In the genomic region with DNA sequence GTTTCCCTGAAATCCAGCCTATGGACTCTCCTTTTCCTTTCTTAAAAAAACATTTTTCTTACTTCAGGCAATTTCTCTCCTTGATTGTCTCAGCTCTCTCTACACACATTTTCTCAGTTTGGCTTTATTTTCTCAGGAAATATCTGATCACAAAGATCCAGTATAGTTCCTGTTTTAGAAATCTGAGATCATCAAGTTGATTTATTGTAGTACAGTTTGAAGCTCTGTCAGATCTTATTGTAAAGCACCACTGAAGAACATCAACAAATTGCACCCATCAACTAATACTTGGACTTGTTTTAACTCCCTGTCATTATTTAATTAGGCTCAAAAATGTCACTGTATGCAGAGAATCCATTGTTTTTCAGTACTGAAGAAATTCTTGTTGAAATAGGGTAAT, we compare ENCODE assay signal across 36 cellular contexts.
DNase-seq lines count a peak whose midpoint lies in the region; ATAC-seq, FAIRE-seq and TF ChIP-seq lines count a peak whose summit lies in the region.
"Had no signal": no experiment of that assay in that cellular context is flagged by ENCODE, and none has a peak within 500 bp of the region (broad histone marks: within the 10 kb centered on the region; RNA-seq: fewer than 3 reads in every experiment).

No MANE protein-coding gene starts in this region.

- H4K20me1 ChIP-seq in Karpas-422 (ENCODE audit: insufficient read depth, low read depth, low read length) (no peaks in the 10 kb centered on the region), endothelial cell of umbilical vein (replicated peaks; ENCODE audit: control insufficient read depth, extremely low read depth, insufficient read depth, low read length) (no peaks in the 10 kb centered on the region)

- BruUV-seq in endothelial cell of umbilical vein (replicated peaks; lab: Mats Ljungman, UMichigan): no TSS peak

- peaks cover 8% of the 10 kb centered on the region for H3K9me3 Mint-ChIP-seq in osteocyte (ENCODE audit: unreplicated experiment)
- H3K9me3 Mint-ChIP-seq: activated CD4-positive, alpha-beta T cell treated with anti-CD3 and anti-CD28 coated beads, Interleukin-2, amount 10 ng/mL, durations not matched to agents 7 days and 5 days; CD4-positive, alpha-beta T cell had no signal

- H3K27ac ChIP-seq in Karpas-422 (ENCODE audit: low read length) (peak overlapping the region; percentile 26; the same call in 1 of the 2 replicates), endothelial cell of umbilical vein (ENCODE audit: insufficient read depth, low read depth, low read length) (peak overlapping the region; percentile 62), vagina (no peak overlapping the region)
- H3K27ac ChIP-seq: A549, epithelial cell of prostate, HL-60, KMS-11, psoas muscle, SJCRH30, upper lobe of right lung had no signal

- TF ChIP-seq POLR2A in endothelial cell of umbilical vein (IDR thresholded peaks at IDR 0.05; ENCODE audit: low read depth, low read length) (no peak), vagina (IDR thresholded peaks at IDR 0.05) (no peak)

- H3K9me2 ChIP-seq in Karpas-422 (replicated peaks; ENCODE audit: insufficient read depth, low read length): no peaks in the 10 kb centered on the region

- intact Hi-C loops in endothelial cell of umbilical vein (cut with micrococcal nuclease) (loop anchor here (1.0 kb wide), 2 partner anchors 9 to 30 kb away; no protein-coding TSS in a partner anchor), left cardiac atrium (cut with DNase I) (loop anchor here (10.0 kb wide), 2 partner anchors 172 to 252 kb away; no protein-coding TSS in a partner anchor), vagina (cut with DNase I) (no loop called here)

- peaks cover 2% of the 10 kb centered on the region for H3K36me3 Mint-ChIP-seq in osteocyte (ENCODE audit: unreplicated experiment)
- H3K36me3 Mint-ChIP-seq: activated naive CD4-positive, alpha-beta T cell treated with anti-CD3 and anti-CD28 coated beads, Interleukin-2, amount 50 U/mL, for 72 hours; naive thymus-derived CD8-positive, alpha-beta T cell; stimulated activated effector memory CD8-positive, alpha-beta T cell treated with anti-CD3 and anti-CD28 coated beads, Interleukin-12 subunit alpha, Interleukin-12 subunit beta, amount 100 ng/mL, for 72 hours; T-cell had no signal

- H3K27ac Mint-ChIP-seq in osteocyte (ENCODE audit: unreplicated experiment): peak overlapping the region; percentile 89
- H3K27ac Mint-ChIP-seq: activated CD4-positive, alpha-beta T cell treated with anti-CD3 and anti-CD28 coated beads, Interleukin-2, amount 10 ng/mL, durations not matched to agents 7 days and 5 days; activated naive CD4-positive, alpha-beta T cell treated with anti-CD3 and anti-CD28 coated beads, Interleukin-2, amount 50 U/mL, for 72 hours; CD4-positive, alpha-beta T cell; naive thymus-derived CD8-positive, alpha-beta T cell; stimulated activated effector memory CD8-positive, alpha-beta T cell treated with anti-CD3 and anti-CD28 coated beads, Interleukin-12 subunit alpha, Interleukin-12 subunit beta, amount 100 ng/mL, for 72 hours had no signal

- peaks cover 85% of the 10 kb centered on the region for H3K4me1 Mint-ChIP-seq in osteocyte (ENCODE audit: unreplicated experiment)
- H3K4me1 Mint-ChIP-seq: activated CD4-positive, alpha-beta T cell treated with anti-CD3 and anti-CD28 coated beads, Interleukin-2, amount 10 ng/mL, durations not matched to agents 7 days and 5 days; stimulated activated effector memory CD8-positive, alpha-beta T cell treated with anti-CD3 and anti-CD28 coated beads, Interleukin-12 subunit alpha, Interleukin-12 subunit beta, amount 100 ng/mL, for 72 hours; T-cell had no signal

- H3K9me1 ChIP-seq in endothelial cell of umbilical vein (replicated peaks; ENCODE audit: control insufficient read depth, extremely low read depth, insufficient read depth, low read length): no peaks in the 10 kb centered on the region

- DNase-seq in EH (ENCODE audit: low read depth): peak; percentile 36
- DNase-seq in Karpas-422: no peak
- peak; percentile 88 for DNase-seq in endothelial cell of umbilical vein (ENCODE audit: low read depth, low spot score)
- DNase-seq in osteocyte (ENCODE audit: extremely low spot score, unreplicated experiment): no peak
- DNase-seq in MG63: no peak
- DNase-seq in left cardiac atrium: no peak
- DNase-seq in vagina (ENCODE audit: extremely low spot score in 2 of 2): no peak
- DNase-seq in activated CD4-positive, CD25-positive, alpha-beta regulatory T cell (lab: John Stamatoyannopoulos, UW): no peak
- DNase-seq: activated CD4-positive, alpha-beta T cell treated with anti-CD3 and anti-CD28 coated beads, Interleukin-2, amount 10 ng/mL, durations not matched to agents 7 days and 5 days; activated effector memory CD4-positive, alpha-beta T cell treated with Interleukin-2 at 50 U/mL for 16 hours; CD4-positive, alpha-beta T cell; colonic mucosa; DMS79 treated with DMSO at 0.1 percent for 48 hours; effector CD8-positive, alpha-beta T cell; GF-D8; heart left ventricle; naive thymus-derived CD8-positive, alpha-beta T cell; NCI-H2107; NCI-H446; NCI-H774; nucleus accumbens; psoas muscle; RPMI8226; SJCRH30; T-cell; upper lobe of right lung had no signal

- no peak for FAIRE-seq in endothelial cell of umbilical vein (lab: Jason Lieb, UNC)
- FAIRE-seq: A549, bronchial epithelial cell, H1, keratinocyte had no signal

- ATAC-seq in left cardiac atrium: no peak
- ATAC-seq: A549; activated naive CD4-positive, alpha-beta T cell treated with anti-CD3 and anti-CD28 coated beads, Interleukin-2, amount 50 U/mL, for 72 hours; heart left ventricle; naive thymus-derived CD8-positive, alpha-beta T cell; psoas muscle; sciatic nerve; stimulated activated effector memory CD8-positive, alpha-beta T cell treated with anti-CD3 and anti-CD28 coated beads, Interleukin-12 subunit alpha, Interleukin-12 subunit beta, amount 100 ng/mL, for 72 hours; T-cell; upper lobe of right lung had no signal

- H3K79me2 ChIP-seq in Karpas-422 (ENCODE audit: low read length) (peaks cover 35% of the 10 kb centered on the region), endothelial cell of umbilical vein (ENCODE audit: control insufficient read depth, insufficient read depth, low read length) (peaks cover 97% of the 10 kb centered on the region)

- dilution Hi-C loops in endothelial cell of umbilical vein (cut with MboI; ENCODE audit: extremely low pct_ligation_motif_present, low sequenced_read_pairs): no loop called here

- no peak overlapping the region for H3K4me2 ChIP-seq in Karpas-422 (ENCODE audit: low read depth, low read length, poor library complexity, severe bottlenecking)
- peak overlapping the region; percentile 91 for H3K4me2 ChIP-seq in endothelial cell of umbilical vein (ENCODE audit: insufficient read depth, low read length)
- H3K4me2 ChIP-seq: A549, KMS-11 had no signal

- H3K27me3 ChIP-seq in Karpas-422 (ENCODE audit: low read length) (no peaks in the 10 kb centered on the region), endothelial cell of umbilical vein (ENCODE audit: control insufficient read depth in 2 of 2, insufficient read depth in 2 of 2, low read length in 2 of 2) (no peaks in the 10 kb centered on the region), MG63 (no peaks in the 10 kb centered on the region), vagina (no peaks in the 10 kb centered on the region)
- H3K27me3 ChIP-seq: colonic mucosa, heart left ventricle, SJCRH30, upper lobe of right lung had no signal

- H3K4me3 ChIP-seq in Karpas-422 (ENCODE audit: low read length) (no peak overlapping the region), endothelial cell of umbilical vein (replicated peaks in 1 of 3; ENCODE audit: insufficient read depth in 1 of 3, low read depth in 1 of 3, low read length in 3 of 3) (peak overlapping the region in 1 of 3 experiments; percentile 5), MG63 (no peak overlapping the region), vagina (no peak overlapping the region)
- H3K4me3 ChIP-seq: A549, colonic mucosa, heart left ventricle, psoas muscle, SJCRH30, upper lobe of right lung had no signal

- H2AFZ ChIP-seq in Karpas-422 (ENCODE audit: low read length) (no peak overlapping the region), endothelial cell of umbilical vein (ENCODE audit: low read depth, low read length) (no peak overlapping the region)

- H3K9me3 ChIP-seq in Karpas-422 (ENCODE audit: low read length) (no peaks in the 10 kb centered on the region), endothelial cell of umbilical vein (replicated peaks; ENCODE audit: control insufficient read depth, insufficient read depth, low read length) (no peaks in the 10 kb centered on the region), MG63 (no peaks in the 10 kb centered on the region), vagina (no peaks in the 10 kb centered on the region)
- H3K9me3 ChIP-seq: A549, colonic mucosa, heart left ventricle, psoas muscle, SJCRH30, upper lobe of right lung had no signal

- peaks cover 35% of the 10 kb centered on the region for H3K4me1 ChIP-seq in Karpas-422 (ENCODE audit: low read length)
- peaks cover 82% of the 10 kb centered on the region for H3K4me1 ChIP-seq in endothelial cell of umbilical vein (ENCODE audit: control insufficient read depth, extremely low read depth, insufficient read depth, low read length)
- H3K4me1 ChIP-seq in vagina: peaks cover 28% of the 10 kb centered on the region
- H3K4me1 ChIP-seq: colonic mucosa had no signal

- CTCF ChIA-PET in endothelial cell of umbilical vein (lab: Charles Lee): interaction anchor here (0.8 to 2.3 kb wide), 14 partner anchors 10 to 251 kb away, joined by 3 to 19 read pairs (median 4); no protein-coding TSS in a partner anchor

- peak overlapping the region; percentile 6 for H3K4me3 Mint-ChIP-seq in osteocyte (ENCODE audit: unreplicated experiment)
- H3K4me3 Mint-ChIP-seq: activated CD4-positive, alpha-beta T cell treated with anti-CD3 and anti-CD28 coated beads, Interleukin-2, amount 10 ng/mL, durations not matched to agents 7 days and 5 days; CD4-positive, alpha-beta T cell; naive thymus-derived CD8-positive, alpha-beta T cell; stimulated activated effector memory CD8-positive, alpha-beta T cell treated with anti-CD3 and anti-CD28 coated beads, Interleukin-12 subunit alpha, Interleukin-12 subunit beta, amount 100 ng/mL, for 72 hours; T-cell had no signal

- H3K9ac ChIP-seq in Karpas-422 (ENCODE audit: low read length) (no peak overlapping the region), endothelial cell of umbilical vein (replicated peaks; ENCODE audit: extremely low read depth, insufficient read depth, low read length) (peak overlapping the region; percentile 12)
- H3K9ac ChIP-seq: KMS-11 had no signal

- no peaks in the 10 kb centered on the region for H3K27me3 Mint-ChIP-seq in osteocyte (ENCODE audit: unreplicated experiment)
- H3K27me3 Mint-ChIP-seq: activated CD4-positive, alpha-beta T cell treated with anti-CD3 and anti-CD28 coated beads, Interleukin-2, amount 10 ng/mL, durations not matched to agents 7 days and 5 days; CD4-positive, alpha-beta T cell; naive thymus-derived CD8-positive, alpha-beta T cell; T-cell had no signal

- no peak for TF ChIP-seq CTCF in endothelial cell of umbilical vein (IDR thresholded peaks at IDR 0.05; ENCODE audit: extremely low read depth in 1 of 2, insufficient read depth in 1 of 2, low read depth in 1 of 2, low read length in 2 of 2)
- TF ChIP-seq CTCF in osteocyte (IDR thresholded peaks at IDR 0.05): no peak
- no peak for TF ChIP-seq CTCF in vagina (IDR thresholded peaks at IDR 0.05)

- no peaks in the 10 kb centered on the region for H3K36me3 ChIP-seq in Karpas-422 (ENCODE audit: insufficient read depth, low read length)
- H3K36me3 ChIP-seq in endothelial cell of umbilical vein (ENCODE audit: control insufficient read depth in 2 of 2, extremely low read depth in 1 of 2, insufficient read depth in 2 of 2, low read length in 2 of 2): no peaks in the 10 kb centered on the region
- no peaks in the 10 kb centered on the region for H3K36me3 ChIP-seq in MG63
- H3K36me3 ChIP-seq in vagina: no peaks in the 10 kb centered on the region
- H3K36me3 ChIP-seq: colonic mucosa, heart left ventricle, SJCRH30, upper lobe of right lung had no signal

- POLR2A ChIA-PET in endothelial cell of umbilical vein (lab: Charles Lee): interaction anchor here (0.9 to 1.2 kb wide), 2 partner anchors 9 to 13 kb away, joined by 3 to 8 read pairs; no protein-coding TSS in a partner anchor

Comparison
In these comparisons a context has a peak if more than half of its experiments do, and no peak if none do; other contexts are left out.
1. DNase-seq: peak in EH (single experiment) and endothelial cell of umbilical vein (single experiment); none in Karpas-422 (single experiment), osteocyte (single experiment), MG63 (single experiment), left cardiac atrium (single experiment), vagina (0 of 2) and activated CD4-positive, CD25-positive, alpha-beta regulatory T cell (0 of 4).